Comparison of ENCODE assay signal across 1 cellular context in genomic region chr5:174327317-174327864, GRCh38.
A peak's percentile ranks its signal among the peaks of the same experiment; 100 is the strongest.
TF ChIP-seq lines count a peak whose summit lies in the region.

No MANE protein-coding gene starts in this region.

TF ChIP-seq in HEK293, 187 proteins besides CTCF, POLR2A, EP300 and RAD21 (continued from another document and continues in another):
- TF ChIP-seq ZBTB11 (tag by site-specific recombination; conservative IDR thresholded peaks at IDR 0.05; ENCODE audit: low read depth), result no peak
- TF ChIP-seq YY2 (tag by site-specific recombination; IDR thresholded peaks at IDR 0.05), result no peak
- TF ChIP-seq ZNF48 (tag by site-specific recombination; IDR thresholded peaks at IDR 0.05), result no peak
- no peak for TF ChIP-seq ZNF776 (tag by site-specific recombination; IDR thresholded peaks at IDR 0.05; ENCODE audit: borderline replicate concordance)
- TF ChIP-seq ZNF169 (tag by site-specific recombination; IDR thresholded peaks at IDR 0.05), result no peak
- no peak for TF ChIP-seq ZNF830 (tag by site-specific recombination; IDR thresholded peaks at IDR 0.05; ENCODE audit: low read depth)
- peak; percentile 63; the same call in 1 of the 2 replicates for TF ChIP-seq BCL11A (tag by site-specific recombination; IDR thresholded peaks at IDR 0.05; ENCODE audit: low read depth)
- no peak for TF ChIP-seq ZNF521 (tag by site-specific recombination; IDR thresholded peaks at IDR 0.05)
- peak; percentile 98; the same call in 1 of the 2 replicates for TF ChIP-seq REPIN1 (tag by site-specific recombination; IDR thresholded peaks at IDR 0.05; ENCODE audit: low read depth)
- peak; percentile 74 for TF ChIP-seq FEZF1 (tag by site-specific recombination; IDR thresholded peaks at IDR 0.05)
- no peak for TF ChIP-seq ZNF664 (tag by site-specific recombination; IDR thresholded peaks at IDR 0.05)
- no peak for TF ChIP-seq ZNF16 (tag by site-specific recombination; IDR thresholded peaks at IDR 0.05; ENCODE audit: low read depth)
- TF ChIP-seq KLF9 (tag by site-specific recombination; IDR thresholded peaks at IDR 0.05; ENCODE audit: low read depth), result peak; percentile 50; the same call in 1 of the 2 replicates
- TF ChIP-seq ZNF626 (tag by site-specific recombination; IDR thresholded peaks at IDR 0.05), result no peak
- TF ChIP-seq ZNF23 (tag by site-specific recombination; IDR thresholded peaks at IDR 0.05; ENCODE audit: borderline replicate concordance), result no peak
- 0 out of 2 replicates have a peak, but pooled peaks have one; percentile 24 for TF ChIP-seq ZNF513 (tag by site-specific recombination; IDR thresholded peaks at IDR 0.05)
- no peak for TF ChIP-seq ZNF510 (tag by site-specific recombination; IDR thresholded peaks at IDR 0.05; ENCODE audit: insufficient replicate concordance)
- TF ChIP-seq ZNF654 (tag by site-specific recombination; IDR thresholded peaks at IDR 0.05; ENCODE audit: low read depth), result peak; percentile 95
- TF ChIP-seq ZNF140 (tag by site-specific recombination; IDR thresholded peaks at IDR 0.05), result no peak
- peak; percentile 94 for TF ChIP-seq PATZ1 (tag by site-specific recombination; IDR thresholded peaks at IDR 0.05)
- no peak for TF ChIP-seq ZNF175 (tag by site-specific recombination; IDR thresholded peaks at IDR 0.05)
- TF ChIP-seq ZNF2 (tag by site-specific recombination; IDR thresholded peaks at IDR 0.05), result peak; percentile 82
- TF ChIP-seq GLI2 (tag by site-specific recombination; IDR thresholded peaks at IDR 0.05; ENCODE audit: borderline replicate concordance, low read depth), result no peak
- TF ChIP-seq KLF1 (tag by site-specific recombination; IDR thresholded peaks at IDR 0.05), result no peak
- peak; percentile 14; the same call in 1 of the 2 replicates for TF ChIP-seq ZFHX2 (tag by site-specific recombination; conservative IDR thresholded peaks at IDR 0.05)
- no peak for TF ChIP-seq ZNF274 (IDR thresholded peaks at IDR 0.05; ENCODE audit: low read length)
- no peak for TF ChIP-seq ZNF274 (tag by site-specific recombination; IDR thresholded peaks at IDR 0.05; ENCODE audit: borderline replicate concordance)
- peak; percentile 65 for TF ChIP-seq KLF17 (tag by site-specific recombination; IDR thresholded peaks at IDR 0.05)
- no peak for TF ChIP-seq ZNF292 (tag by site-specific recombination; IDR thresholded peaks at IDR 0.05; ENCODE audit: borderline replicate concordance, low read depth)
- no peak for TF ChIP-seq ZNF555 (tag by site-specific recombination; conservative IDR thresholded peaks at IDR 0.05)
- TF ChIP-seq ZNF529 (tag by site-specific recombination; IDR thresholded peaks at IDR 0.05; ENCODE audit: insufficient replicate concordance), result no peak
- peak; percentile 58; the same call in 1 of the 2 replicates for TF ChIP-seq MEIS1 (CRISPR knock-in tag; IDR thresholded peaks at IDR 0.05; ENCODE audit: borderline replicate concordance)
- peak; percentile 80 for TF ChIP-seq GLIS2 (tag by site-specific recombination; IDR thresholded peaks at IDR 0.05)
- 0 out of 2 replicates have a peak, but pooled peaks have one; percentile 29 for TF ChIP-seq EGR2 (tag by site-specific recombination; IDR thresholded peaks at IDR 0.05; ENCODE audit: low read depth)
- TF ChIP-seq ZNF707 (tag by site-specific recombination; IDR thresholded peaks at IDR 0.05), result no peak
- TF ChIP-seq REST (tag by site-specific recombination; IDR thresholded peaks at IDR 0.05), result no peak
- peak; percentile 57; the same call in 1 of the 2 replicates for TF ChIP-seq ZBTB44 (tag by site-specific recombination; IDR thresholded peaks at IDR 0.05)
- TF ChIP-seq ZNF239 (tag by site-specific recombination; IDR thresholded peaks at IDR 0.05), result no peak
- TF ChIP-seq ZNF37A (tag by site-specific recombination; IDR thresholded peaks at IDR 0.05), result no peak
- TF ChIP-seq WT1 (tag by site-specific recombination; IDR thresholded peaks at IDR 0.05), result no peak
- no peak for TF ChIP-seq ZNF155 (tag by site-specific recombination; IDR thresholded peaks at IDR 0.05)
- no peak for TF ChIP-seq ZNF585B (tag by site-specific recombination; IDR thresholded peaks at IDR 0.05)
- TF ChIP-seq ZNF324 (tag by site-specific recombination; IDR thresholded peaks at IDR 0.05), result peak; percentile 41; the same call in 1 of the 2 replicates
- peak; percentile 99 for TF ChIP-seq GLIS1 (tag by site-specific recombination; IDR thresholded peaks at IDR 0.05)
- TF ChIP-seq ZFP41 (tag by site-specific recombination; IDR thresholded peaks at IDR 0.05; ENCODE audit: borderline replicate concordance), result no peak
- TF ChIP-seq ZBTB49 (tag by site-specific recombination; IDR thresholded peaks at IDR 0.05; ENCODE audit: low read depth), result no peak
- TF ChIP-seq TRIM28 (IDR thresholded peaks at IDR 0.05; ENCODE audit: borderline replicate concordance, low read length), result no peak; the same call in 1 of the 2 replicates
- no peak for TF ChIP-seq MYNN (tag by site-specific recombination; IDR thresholded peaks at IDR 0.05; ENCODE audit: borderline replicate concordance)
- TF ChIP-seq HOXA7 (CRISPR knock-in tag; IDR thresholded peaks at IDR 0.05; ENCODE audit: borderline replicate concordance), result no peak
- TF ChIP-seq ZNF184 (tag by site-specific recombination; IDR thresholded peaks at IDR 0.05), result peak; percentile 75; the same call in 1 of the 2 replicates
- 0 out of 2 replicates have a peak, but pooled peaks have one; percentile 33 for TF ChIP-seq GLI4 (tag by site-specific recombination; IDR thresholded peaks at IDR 0.05)
- no peak for TF ChIP-seq ZNF791 (tag by site-specific recombination; IDR thresholded peaks at IDR 0.05)
- TF ChIP-seq BCL6B (tag by site-specific recombination; IDR thresholded peaks at IDR 0.05), result no peak
